Comparison of ENCODE assay signal across 18 cellular contexts in the genomic region with DNA sequence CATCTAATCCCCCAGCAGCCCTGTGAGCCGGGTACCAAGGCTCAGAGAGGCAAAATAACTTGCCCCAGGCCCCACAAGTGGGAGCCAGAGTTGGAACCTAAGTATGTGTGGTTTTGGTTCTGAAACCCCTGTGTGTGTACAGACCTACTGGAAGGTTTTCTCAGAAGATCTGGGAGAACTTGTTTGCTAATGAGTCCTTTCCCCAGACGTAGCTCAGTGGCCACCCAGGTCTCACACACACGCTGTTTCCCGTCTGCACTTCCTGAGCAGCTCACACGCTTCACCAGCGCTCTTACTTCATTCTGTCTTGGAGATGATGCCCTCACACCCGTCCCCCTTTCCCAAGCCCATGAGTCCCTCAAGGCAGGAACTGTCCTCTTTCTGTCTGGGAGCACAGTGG. TPM values are rescaled to one million over a fixed set of nuclear protein-coding genes. Genes with fewer than 3 reads are reported as not detected.
DNase-seq lines count a peak whose midpoint lies in the region; ATAC-seq and TF ChIP-seq lines count a peak whose summit lies in the region.
"Had no signal": no experiment of that assay in that cellular context is flagged by ENCODE, and none has a peak within 500 bp of the region (broad histone marks: within the 10 kb centered on the region; RNA-seq: fewer than 3 reads in every experiment).

No MANE protein-coding gene starts in this region.

- ATAC-seq in Right ventricle myocardium inferior (no peak), lower lobe of right lung (no peak)
- ATAC-seq: K562 had no signal

- TF ChIP-seq CTCF in left ventricle myocardium inferior (IDR thresholded peaks at IDR 0.05; ENCODE audit: borderline replicate concordance) (no peak), lower lobe of right lung (IDR thresholded peaks at IDR 0.05) (no peak)

- H3K27me3 ChIP-seq in left ventricle myocardium inferior (ENCODE audit: low read depth) (no peaks in the 10 kb centered on the region), lower lobe of right lung (ENCODE audit: low read depth) (no peaks in the 10 kb centered on the region), H7 (ENCODE audit: control insufficient read depth, insufficient read depth, low read length) (no peaks in the 10 kb centered on the region)

- intact Hi-C loops in Right ventricle myocardium inferior (cut with DNase I): no loop called here
- intact Hi-C loops in left ventricle myocardium inferior (cut with micrococcal nuclease): no loop called here
- intact Hi-C loops in lower lobe of right lung (cut with DNase I): no loop called here

- in situ Hi-C loops in G401 (cut with HindIII; ENCODE audit: low sequenced_read_pairs): no loop called here

- no peaks in the 10 kb centered on the region for H3K9me3 ChIP-seq in left ventricle myocardium inferior (replicated peaks)
- no peaks in the 10 kb centered on the region for H3K9me3 ChIP-seq in lower lobe of right lung

- no peak overlapping the region for H3K27ac ChIP-seq in left ventricle myocardium inferior (replicated peaks)
- no peak overlapping the region for H3K27ac ChIP-seq in lower lobe of right lung
- H3K27ac ChIP-seq: 22Rv1, GM23248 had no signal

- DNase-seq in Right ventricle myocardium inferior (ENCODE audit: missing footprints): peak; percentile 1
- DNase-seq in left ventricle myocardium inferior: no peak
- peak; percentile 42 for DNase-seq in amniotic epithelial cell (ENCODE audit: low read depth)
- peak; percentile 12 for DNase-seq in lower lobe of right lung
- DNase-seq in DMS 273 (lab: John Stamatoyannopoulos, UW; ENCODE audit: unreplicated experiment): no peak
- DNase-seq in H7: no peak
- DNase-seq in SKM-1 (lab: John Stamatoyannopoulos, UW; ENCODE audit: unreplicated experiment): no peak
- no peak for DNase-seq in G401 (ENCODE audit: low spot score)
- DNase-seq: COR-L47, DMS53, GM23248, NCI-H1092, NCI-H187, NCI-H446, NCI-H748 treated with DMSO at 0.1 percent for 48 hours, SHP77 had no signal

- H3K4me3 ChIP-seq in left ventricle myocardium inferior (no peak overlapping the region), lower lobe of right lung (no peak overlapping the region), H7 (ENCODE audit: insufficient read depth, low read depth, low read length) (no peak overlapping the region)
- H3K4me3 ChIP-seq: GM23248, K562 had no signal

- H3K4me1 ChIP-seq in left ventricle myocardium inferior (peaks cover 26% of the 10 kb centered on the region), lower lobe of right lung (peaks cover 15% of the 10 kb centered on the region)

- H3K36me3 ChIP-seq in left ventricle myocardium inferior: no peaks in the 10 kb centered on the region
- peaks cover 4% of the 10 kb centered on the region for H3K36me3 ChIP-seq in lower lobe of right lung
- H3K36me3 ChIP-seq in H7 (replicated peaks; ENCODE audit: control insufficient read depth, insufficient read depth, low read length): no peaks in the 10 kb centered on the region

RNA-seq across cellular contexts. Expression of gene CCN5, which starts 8.2 kb away (rescaled TPM):
- total RNA-seq in Right ventricle myocardium inferior (13.6 TPM), left ventricle myocardium inferior (37.0 TPM), lower lobe of right lung (42.3 TPM)
- total RNA-seq in H7 (2014; rRNA removed; shearing (Covaris generic)): not detected in 2 replicates
- total RNA-seq in G401 (2014; rRNA removed; shearing (Covaris generic)): 0.17 TPM in 1 of 2 replicates, not detected in the other
- total RNA-seq: K562 had no signal

RNA-seq across cellular contexts. Expression of gene KCNK15, which starts 22.3 kb away (rescaled TPM):
- 0.32 TPM for total RNA-seq in Right ventricle myocardium inferior
- 0.33 TPM for total RNA-seq in left ventricle myocardium inferior
- total RNA-seq in lower lobe of right lung: 0.89 TPM
- 0.14 TPM in 1 of 2 replicates, not detected in the other for total RNA-seq in H7 (2014; rRNA removed; shearing (Covaris generic))
- total RNA-seq in G401 (2014; rRNA removed; shearing (Covaris generic)): 17.9 TPM in 2 replicates

Comparison
In these comparisons a context has a peak if more than half of its experiments do, and no peak if none do; other contexts are left out.
1. DNase-seq: peak in Right ventricle myocardium inferior (single experiment), amniotic epithelial cell (single experiment) and lower lobe of right lung (single experiment); none in left ventricle myocardium inferior (single experiment), DMS 273 (single experiment), H7 (single experiment), SKM-1 (single experiment) and G401 (single experiment).
2. RNA of gene CCN5, which starts 8.2 kb away (total RNA-seq): 42.3 TPM in lower lobe of right lung (single experiment), 37.0 TPM in left ventricle myocardium inferior (single experiment) and 13.6 TPM in Right ventricle myocardium inferior (single experiment); 0.17 TPM in G401 and not detected in H7; every median in the first group is over 10 times any median in the second.
3. RNA of gene KCNK15, which starts 22.3 kb away (total RNA-seq): 17.9 TPM in G401; 0.89 TPM in lower lobe of right lung (single experiment), 0.33 TPM in left ventricle myocardium inferior (single experiment), 0.32 TPM in Right ventricle myocardium inferior (single experiment) and 0.14 TPM in H7; every median in the first group is over 10 times any median in the second.